1 cellular context compared by ENCODE assay signal in the genomic region with DNA sequence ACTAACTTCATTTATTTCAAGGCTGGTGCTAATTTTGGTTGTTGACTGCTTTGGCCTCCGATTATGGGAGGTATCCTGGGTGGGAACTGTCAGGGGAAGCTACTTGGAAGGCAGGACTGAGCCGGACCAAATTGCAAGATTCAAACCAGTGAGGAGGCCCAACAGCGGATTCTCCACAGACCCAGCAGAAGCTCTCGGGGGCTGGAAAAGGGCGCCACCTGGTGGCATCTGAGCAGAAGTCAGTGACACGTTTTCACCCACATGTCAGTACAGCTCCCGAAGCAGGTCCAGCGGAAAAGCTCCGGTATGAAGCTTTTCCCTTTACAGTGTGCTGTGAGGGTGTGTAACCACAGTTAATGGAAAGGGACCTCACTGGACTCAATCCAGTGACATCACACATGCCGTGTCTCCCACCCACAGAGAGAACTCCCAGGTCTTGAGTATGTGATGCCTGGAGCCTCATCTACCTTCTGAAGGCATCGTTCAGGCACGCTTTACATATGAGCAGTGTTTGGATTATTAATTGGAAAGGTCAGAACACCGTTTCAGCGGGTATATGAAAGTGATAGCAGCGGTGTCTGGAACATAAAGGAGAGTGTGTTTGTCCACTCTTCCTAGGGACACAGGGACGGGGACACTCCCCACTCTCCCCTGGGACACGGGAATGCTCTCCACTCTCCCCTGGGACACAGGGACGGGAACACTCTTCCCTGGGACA.
A peak's percentile ranks its signal among the peaks of the same experiment; 100 is the strongest.
TF ChIP-seq lines count a peak whose summit lies in the region.

No MANE protein-coding gene starts in this region.

TF ChIP-seq in HepG2, 621 proteins besides CTCF, POLR2A, EP300 and RAD21 (continued from another document and continues in another):
- TF ChIP-seq ZBTB33 (CRISPR knock-in tag; IDR thresholded peaks at IDR 0.05) (peak; percentile 41; the same call in 1 of the 2 replicates), HDAC1 (CRISPR knock-in tag; IDR thresholded peaks at IDR 0.05) (0 out of 2 replicates have a peak, but pooled peaks have one; percentile 16), SP4 (CRISPR knock-in tag; IDR thresholded peaks at IDR 0.05) (peak; percentile 57; the same call in 1 of the 2 replicates), BHLHE40 (IDR thresholded peaks at IDR 0.05; ENCODE audit: low read length) (peak; percentile 52), PCBP2 (optimal IDR thresholded peaks at IDR 0.05; ENCODE audit: low read depth, low read length, poor library complexity, severe bottlenecking) (no peak), LCORL (IDR thresholded peaks at IDR 0.05) (no peak), LCORL (CRISPR knock-in tag; IDR thresholded peaks at IDR 0.05) (no peak), ZSCAN29 (CRISPR knock-in tag; conservative IDR thresholded peaks at IDR 0.05) (0 out of 2 replicates have a peak, but pooled peaks have one; percentile 41), ZNF580 (CRISPR knock-in tag; IDR thresholded peaks at IDR 0.05; ENCODE audit: borderline replicate concordance, low read depth) (peak; percentile 38; the same call in 1 of the 2 replicates), JUN (CRISPR knock-in tag; IDR thresholded peaks at IDR 0.05) (no peak), SALL1 (CRISPR knock-in tag; IDR thresholded peaks at IDR 0.05) (peak; percentile 44; the same call in 1 of the 2 replicates), ZNF749 (CRISPR knock-in tag; IDR thresholded peaks at IDR 0.05; ENCODE audit: borderline replicate concordance) (no peak), STAG1 (CRISPR knock-in tag; IDR thresholded peaks at IDR 0.05) (peak; percentile 92), MXD4 (CRISPR knock-in tag; IDR thresholded peaks at IDR 0.05) (no peak), IRF2 (CRISPR knock-in tag; IDR thresholded peaks at IDR 0.05) (0 out of 2 replicates have a peak, but pooled peaks have one; percentile 44), ZNF451 (CRISPR knock-in tag; IDR thresholded peaks at IDR 0.05) (no peak), ZNF614 (CRISPR knock-in tag; IDR thresholded peaks at IDR 0.05; ENCODE audit: borderline replicate concordance) (0 out of 2 replicates have a peak, but pooled peaks have one; percentile 24), ZNF639 (CRISPR knock-in tag; conservative IDR thresholded peaks at IDR 0.05) (no peak), ZNF441 (CRISPR knock-in tag; IDR thresholded peaks at IDR 0.05; ENCODE audit: borderline replicate concordance) (peak; percentile 48; the same call in 1 of the 2 replicates), MAZ (IDR thresholded peaks at IDR 0.05; ENCODE audit: borderline replicate concordance, low read depth, low read length) (0 out of 2 replicates have a peak, but pooled peaks have one; percentile 25), MAZ (CRISPR knock-in tag; IDR thresholded peaks at IDR 0.05; ENCODE audit: low read depth) (no peak), ZNF121 (CRISPR knock-in tag; IDR thresholded peaks at IDR 0.05) (peak; percentile 97), ZNF24 (IDR thresholded peaks at IDR 0.05) (no peak), ESRRA (CRISPR knock-in tag; IDR thresholded peaks at IDR 0.05; ENCODE audit: low read depth) (no peak), ZNF501 (CRISPR knock-in tag; IDR thresholded peaks at IDR 0.05) (0 out of 2 replicates have a peak, but pooled peaks have one; percentile 41), PPARG (CRISPR knock-in tag; conservative IDR thresholded peaks at IDR 0.05) (0 out of 2 replicates have a peak, but pooled peaks have one; percentile 18)
- TF ChIP-seq, protein P1, sequence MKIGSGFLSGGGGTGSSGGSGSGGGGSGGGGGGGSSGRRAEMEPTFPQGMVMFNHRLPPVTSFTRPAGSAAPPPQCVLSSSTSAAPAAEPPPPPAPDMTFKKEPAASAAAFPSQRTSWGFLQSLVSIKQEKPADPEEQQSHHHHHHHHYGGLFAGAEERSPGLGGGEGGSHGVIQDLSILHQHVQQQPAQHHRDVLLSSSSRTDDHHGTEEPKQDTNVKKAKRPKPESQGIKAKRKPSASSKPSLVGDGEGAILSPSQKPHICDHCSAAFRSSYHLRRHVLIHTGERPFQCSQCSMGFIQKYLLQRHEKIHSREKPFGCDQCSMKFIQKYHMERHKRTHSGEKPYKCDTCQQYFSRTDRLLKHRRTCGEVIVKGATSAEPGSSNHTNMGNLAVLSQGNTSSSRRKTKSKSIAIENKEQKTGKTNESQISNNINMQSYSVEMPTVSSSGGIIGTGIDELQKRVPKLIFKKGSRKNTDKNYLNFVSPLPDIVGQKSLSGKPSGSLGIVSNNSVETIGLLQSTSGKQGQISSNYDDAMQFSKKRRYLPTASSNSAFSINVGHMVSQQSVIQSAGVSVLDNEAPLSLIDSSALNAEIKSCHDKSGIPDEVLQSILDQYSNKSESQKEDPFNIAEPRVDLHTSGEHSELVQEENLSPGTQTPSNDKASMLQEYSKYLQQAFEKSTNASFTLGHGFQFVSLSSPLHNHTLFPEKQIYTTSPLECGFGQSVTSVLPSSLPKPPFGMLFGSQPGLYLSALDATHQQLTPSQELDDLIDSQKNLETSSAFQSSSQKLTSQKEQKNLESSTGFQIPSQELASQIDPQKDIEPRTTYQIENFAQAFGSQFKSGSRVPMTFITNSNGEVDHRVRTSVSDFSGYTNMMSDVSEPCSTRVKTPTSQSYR (CRISPR knock-in tag; IDR thresholded peaks at IDR 0.05; ENCODE audit: borderline replicate concordance), result no peak
- TF ChIP-seq, protein P2, sequence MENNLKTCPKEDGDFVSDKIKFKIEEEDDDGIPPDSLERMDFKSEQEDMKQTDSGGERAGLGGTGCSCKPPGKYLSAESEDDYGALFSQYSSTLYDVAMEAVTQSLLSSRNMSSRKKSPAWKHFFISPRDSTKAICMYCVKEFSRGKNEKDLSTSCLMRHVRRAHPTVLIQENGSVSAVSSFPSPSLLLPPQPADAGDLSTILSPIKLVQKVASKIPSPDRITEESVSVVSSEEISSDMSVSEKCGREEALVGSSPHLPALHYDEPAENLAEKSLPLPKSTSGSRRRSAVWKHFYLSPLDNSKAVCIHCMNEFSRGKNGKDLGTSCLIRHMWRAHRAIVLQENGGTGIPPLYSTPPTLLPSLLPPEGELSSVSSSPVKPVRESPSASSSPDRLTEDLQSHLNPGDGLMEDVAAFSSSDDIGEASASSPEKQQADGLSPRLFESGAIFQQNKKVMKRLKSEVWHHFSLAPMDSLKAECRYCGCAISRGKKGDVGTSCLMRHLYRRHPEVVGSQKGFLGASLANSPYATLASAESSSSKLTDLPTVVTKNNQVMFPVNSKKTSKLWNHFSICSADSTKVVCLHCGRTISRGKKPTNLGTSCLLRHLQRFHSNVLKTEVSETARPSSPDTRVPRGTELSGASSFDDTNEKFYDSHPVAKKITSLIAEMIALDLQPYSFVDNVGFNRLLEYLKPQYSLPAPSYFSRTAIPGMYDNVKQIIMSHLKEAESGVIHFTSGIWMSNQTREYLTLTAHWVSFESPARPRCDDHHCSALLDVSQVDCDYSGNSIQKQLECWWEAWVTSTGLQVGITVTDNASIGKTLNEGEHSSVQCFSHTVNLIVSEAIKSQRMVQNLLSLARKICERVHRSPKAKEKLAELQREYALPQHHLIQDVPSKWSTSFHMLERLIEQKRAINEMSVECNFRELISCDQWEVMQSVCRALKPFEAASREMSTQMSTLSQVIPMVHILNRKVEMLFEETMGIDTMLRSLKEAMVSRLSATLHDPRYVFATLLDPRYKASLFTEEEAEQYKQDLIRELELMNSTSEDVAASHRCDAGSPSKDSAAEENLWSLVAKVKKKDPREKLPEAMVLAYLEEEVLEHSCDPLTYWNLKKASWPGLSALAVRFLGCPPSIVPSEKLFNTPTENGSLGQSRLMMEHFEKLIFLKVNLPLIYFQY (CRISPR knock-in tag; IDR thresholded peaks at IDR 0.05; ENCODE audit: borderline replicate concordance), result 0 out of 2 replicates have a peak, but pooled peaks have one; percentile 59
- TF ChIP-seq, protein P3, sequence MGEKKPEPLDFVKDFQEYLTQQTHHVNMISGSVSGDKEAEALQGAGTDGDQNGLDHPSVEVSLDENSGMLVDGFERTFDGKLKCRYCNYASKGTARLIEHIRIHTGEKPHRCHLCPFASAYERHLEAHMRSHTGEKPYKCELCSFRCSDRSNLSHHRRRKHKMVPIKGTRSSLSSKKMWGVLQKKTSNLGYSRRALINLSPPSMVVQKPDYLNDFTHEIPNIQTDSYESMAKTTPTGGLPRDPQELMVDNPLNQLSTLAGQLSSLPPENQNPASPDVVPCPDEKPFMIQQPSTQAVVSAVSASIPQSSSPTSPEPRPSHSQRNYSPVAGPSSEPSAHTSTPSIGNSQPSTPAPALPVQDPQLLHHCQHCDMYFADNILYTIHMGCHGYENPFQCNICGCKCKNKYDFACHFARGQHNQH (CRISPR knock-in tag; IDR thresholded peaks at IDR 0.05), result 0 out of 2 replicates have a peak, but pooled peaks have one; percentile 34
- TF ChIP-seq, protein P4, sequence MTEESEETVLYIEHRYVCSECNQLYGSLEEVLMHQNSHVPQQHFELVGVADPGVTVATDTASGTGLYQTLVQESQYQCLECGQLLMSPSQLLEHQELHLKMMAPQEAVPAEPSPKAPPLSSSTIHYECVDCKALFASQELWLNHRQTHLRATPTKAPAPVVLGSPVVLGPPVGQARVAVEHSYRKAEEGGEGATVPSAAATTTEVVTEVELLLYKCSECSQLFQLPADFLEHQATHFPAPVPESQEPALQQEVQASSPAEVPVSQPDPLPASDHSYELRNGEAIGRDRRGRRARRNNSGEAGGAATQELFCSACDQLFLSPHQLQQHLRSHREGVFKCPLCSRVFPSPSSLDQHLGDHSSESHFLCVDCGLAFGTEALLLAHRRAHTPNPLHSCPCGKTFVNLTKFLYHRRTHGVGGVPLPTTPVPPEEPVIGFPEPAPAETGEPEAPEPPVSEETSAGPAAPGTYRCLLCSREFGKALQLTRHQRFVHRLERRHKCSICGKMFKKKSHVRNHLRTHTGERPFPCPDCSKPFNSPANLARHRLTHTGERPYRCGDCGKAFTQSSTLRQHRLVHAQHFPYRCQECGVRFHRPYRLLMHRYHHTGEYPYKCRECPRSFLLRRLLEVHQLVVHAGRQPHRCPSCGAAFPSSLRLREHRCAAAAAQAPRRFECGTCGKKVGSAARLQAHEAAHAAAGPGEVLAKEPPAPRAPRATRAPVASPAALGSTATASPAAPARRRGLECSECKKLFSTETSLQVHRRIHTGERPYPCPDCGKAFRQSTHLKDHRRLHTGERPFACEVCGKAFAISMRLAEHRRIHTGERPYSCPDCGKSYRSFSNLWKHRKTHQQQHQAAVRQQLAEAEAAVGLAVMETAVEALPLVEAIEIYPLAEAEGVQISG (CRISPR knock-in tag; IDR thresholded peaks at IDR 0.05), result 0 out of 2 replicates have a peak, but pooled peaks have one; percentile 19
- TF ChIP-seq, protein P5, sequence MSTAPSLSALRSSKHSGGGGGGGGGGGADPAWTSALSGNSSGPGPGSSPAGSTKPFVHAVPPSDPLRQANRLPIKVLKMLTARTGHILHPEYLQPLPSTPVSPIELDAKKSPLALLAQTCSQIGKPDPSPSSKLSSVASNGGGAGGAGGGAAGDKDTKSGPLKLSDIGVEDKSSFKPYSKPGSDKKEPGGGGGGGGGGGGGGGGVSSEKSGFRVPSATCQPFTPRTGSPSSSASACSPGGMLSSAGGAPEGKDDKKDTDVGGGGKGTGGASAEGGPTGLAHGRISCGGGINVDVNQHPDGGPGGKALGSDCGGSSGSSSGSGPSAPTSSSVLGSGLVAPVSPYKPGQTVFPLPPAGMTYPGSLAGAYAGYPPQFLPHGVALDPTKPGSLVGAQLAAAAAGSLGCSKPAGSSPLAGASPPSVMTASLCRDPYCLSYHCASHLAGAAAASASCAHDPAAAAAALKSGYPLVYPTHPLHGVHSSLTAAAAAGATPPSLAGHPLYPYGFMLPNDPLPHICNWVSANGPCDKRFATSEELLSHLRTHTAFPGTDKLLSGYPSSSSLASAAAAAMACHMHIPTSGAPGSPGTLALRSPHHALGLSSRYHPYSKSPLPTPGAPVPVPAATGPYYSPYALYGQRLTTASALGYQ (CRISPR knock-in tag; IDR thresholded peaks at IDR 0.05), result no peak
- TF ChIP-seq, protein P6, sequence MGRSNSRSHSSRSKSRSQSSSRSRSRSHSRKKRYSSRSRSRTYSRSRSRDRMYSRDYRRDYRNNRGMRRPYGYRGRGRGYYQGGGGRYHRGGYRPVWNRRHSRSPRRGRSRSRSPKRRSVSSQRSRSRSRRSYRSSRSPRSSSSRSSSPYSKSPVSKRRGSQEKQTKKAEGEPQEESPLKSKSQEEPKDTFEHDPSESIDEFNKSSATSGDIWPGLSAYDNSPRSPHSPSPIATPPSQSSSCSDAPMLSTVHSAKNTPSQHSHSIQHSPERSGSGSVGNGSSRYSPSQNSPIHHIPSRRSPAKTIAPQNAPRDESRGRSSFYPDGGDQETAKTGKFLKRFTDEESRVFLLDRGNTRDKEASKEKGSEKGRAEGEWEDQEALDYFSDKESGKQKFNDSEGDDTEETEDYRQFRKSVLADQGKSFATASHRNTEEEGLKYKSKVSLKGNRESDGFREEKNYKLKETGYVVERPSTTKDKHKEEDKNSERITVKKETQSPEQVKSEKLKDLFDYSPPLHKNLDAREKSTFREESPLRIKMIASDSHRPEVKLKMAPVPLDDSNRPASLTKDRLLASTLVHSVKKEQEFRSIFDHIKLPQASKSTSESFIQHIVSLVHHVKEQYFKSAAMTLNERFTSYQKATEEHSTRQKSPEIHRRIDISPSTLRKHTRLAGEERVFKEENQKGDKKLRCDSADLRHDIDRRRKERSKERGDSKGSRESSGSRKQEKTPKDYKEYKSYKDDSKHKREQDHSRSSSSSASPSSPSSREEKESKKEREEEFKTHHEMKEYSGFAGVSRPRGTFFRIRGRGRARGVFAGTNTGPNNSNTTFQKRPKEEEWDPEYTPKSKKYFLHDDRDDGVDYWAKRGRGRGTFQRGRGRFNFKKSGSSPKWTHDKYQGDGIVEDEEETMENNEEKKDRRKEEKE (IDR thresholded peaks at IDR 0.05), result no peak
